40 cellular contexts compared by ENCODE assay signal in genomic region chr16:9144106-9144505, GRCh38.
"Had no signal": no experiment of that assay in that cellular context is flagged by ENCODE, and none has a peak within 500 bp of the region (broad histone marks: within the 10 kb centered on the region; RNA-seq: fewer than 3 reads in every experiment).

No MANE protein-coding gene starts in this region.

- DNase-seq: activated CD4-positive, alpha-beta memory T cell treated with anti-CD3 and anti-CD28 coated beads, Interleukin-2, amount 10 ng/mL, durations not matched to agents 7 days and 5 days; activated CD4-positive, alpha-beta T cell treated with anti-CD3 and anti-CD28 coated beads for 1 hour; activated CD4-positive, alpha-beta T cell treated with anti-CD3 and anti-CD28 coated beads for 36 hours; activated CD4-positive, alpha-beta T cell treated with anti-CD3 and anti-CD28 coated beads for 48 hours; activated CD4-positive, alpha-beta T cell treated with anti-CD3 and anti-CD28 coated beads, Interleukin-2, amount 10 ng/mL, durations not matched to agents 7 days and 5 days; activated CD4-positive, alpha-beta T cell treated with anti-CD3 and anti-CD28 coated beads, Interleukin-2, amount 50 U/mL, for 48 hours; activated CD4-positive, CD25-positive, alpha-beta regulatory T cell; activated CD8-positive, alpha-beta memory T cell treated with anti-CD3 and anti-CD28 coated beads for 24 hours; activated CD8-positive, alpha-beta memory T cell treated with anti-CD3 and anti-CD28 coated beads, Interleukin-2, amount 10 ng/mL, durations not matched to agents 7 days and 5 days; activated CD8-positive, alpha-beta memory T cell treated with anti-CD3 and anti-CD28 coated beads, Interleukin-2, amount 50 U/mL, for 48 hours; activated CD8-positive, alpha-beta T cell treated with anti-CD3 and anti-CD28 coated beads, Interleukin-2, amount 10 ng/mL, durations not matched to agents 7 days and 5 days; activated effector memory CD4-positive, alpha-beta T cell treated with anti-CD3 and anti-CD28 coated beads, Interleukin-2, amount 50 U/mL, for 16 hours; activated gamma-delta T cell treated with Interleukin-2 at 50 U/mL for 16 hours; activated naive CD4-positive, alpha-beta T cell; activated naive CD4-positive, alpha-beta T cell treated with anti-CD3 and anti-CD28 coated beads for 36 hours; activated naive CD4-positive, alpha-beta T cell treated with anti-CD3 and anti-CD28 coated beads, Interleukin-2, amount 50 U/mL, for 16 hours; activated naive CD8-positive, alpha-beta T cell treated with anti-CD3 and anti-CD28 coated beads for 36 hours; activated T-cell treated with anti-CD3 and anti-CD28 coated beads, Interleukin-2, amount 50 U/mL, for 24 hours; activated T-cell treated with anti-CD3 and anti-CD28 coated beads, Interleukin-2, amount 50 U/mL, for 48 hours; adrenal gland; amniotic stem cell; aorta; body of pancreas; caudate nucleus; cerebellar nuclear complex; T-helper 1 cell; T-helper 2 cell; T-helper 9 cell; WERI-Rb-1 had no signal

- H3K9me3 ChIP-seq: adrenal gland, body of pancreas had no signal

- H3K27me3 ChIP-seq: adrenal gland, body of pancreas, cardiac muscle cell had no signal

- H3K4me3 ChIP-seq: adrenal gland, body of pancreas, cardiac muscle cell had no signal

- ATAC-seq: activated CD4-positive, alpha-beta T cell treated with anti-CD3 and anti-CD28 coated beads for 36 hours; activated CD4-positive, CD25-positive, alpha-beta regulatory T cell treated with anti-CD3 and anti-CD28 coated beads, Interleukin-2, amount 50 U/mL, for 24 hours; activated CD8-positive, alpha-beta memory T cell treated with anti-CD3 and anti-CD28 coated beads, Interleukin-2, amount 10 ng/mL, durations not matched to agents 7 days and 5 days; activated CD8-positive, alpha-beta T cell treated with anti-CD3 and anti-CD28 coated beads, Interleukin-2, amount 10 ng/mL, durations not matched to agents 7 days and 5 days; activated naive CD4-positive, alpha-beta T cell treated with anti-CD3 and anti-CD28 coated beads, Interleukin-2, amount 50 U/mL, for 72 hours; body of pancreas; WTC11 had no signal

- H3K27ac ChIP-seq: adrenal gland, body of pancreas, cardiac muscle cell, WERI-Rb-1 had no signal

- H3K4me3 Mint-ChIP-seq: activated CD4-positive, alpha-beta memory T cell treated with anti-CD3 and anti-CD28 coated beads, Interleukin-2, amount 10 ng/mL, durations not matched to agents 7 days and 5 days; activated CD4-positive, alpha-beta T cell treated with anti-CD3 and anti-CD28 coated beads for 36 hours; activated CD4-positive, alpha-beta T cell treated with anti-CD3 and anti-CD28 coated beads, Interleukin-2, amount 10 ng/mL, durations not matched to agents 7 days and 5 days; activated CD8-positive, alpha-beta memory T cell treated with anti-CD3 and anti-CD28 coated beads, Interleukin-2, amount 10 ng/mL, durations not matched to agents 7 days and 5 days; activated CD8-positive, alpha-beta T cell treated with anti-CD3 and anti-CD28 coated beads, Interleukin-2, amount 10 ng/mL, durations not matched to agents 7 days and 5 days; activated naive CD4-positive, alpha-beta T cell treated with anti-CD3 and anti-CD28 coated beads for 36 hours; activated naive CD8-positive, alpha-beta T cell treated with anti-CD3 and anti-CD28 coated beads for 36 hours; activated T-cell treated with anti-CD3 and anti-CD28 coated beads, Interleukin-2, amount 50 U/mL, for 24 hours; central memory CD8-positive, alpha-beta T cell; T-helper 1 cell treated with Interleukin-12 subunit alpha and Interleukin-12 subunit beta and Interleukin-4 antibody, amounts not matched to agents 30 μg/mL and 1 μg/mL, for 36 hours; T-helper 2 cell treated with Interferon-gamma antibody and Interleukin-4, amounts not matched to agents 5 μg/mL and 100 μg/mL, for 36 hours; WTC11 had no signal

- FAIRE-seq: astrocyte, bronchial epithelial cell, TTC549 had no signal

- H3K27me3 Mint-ChIP-seq: activated CD4-positive, alpha-beta T cell treated with anti-CD3 and anti-CD28 coated beads for 36 hours; activated CD4-positive, alpha-beta T cell treated with anti-CD3 and anti-CD28 coated beads, Interleukin-2, amount 10 ng/mL, durations not matched to agents 7 days and 5 days; activated CD8-positive, alpha-beta memory T cell treated with anti-CD3 and anti-CD28 coated beads, Interleukin-2, amount 10 ng/mL, durations not matched to agents 7 days and 5 days; activated T-cell treated with anti-CD3 and anti-CD28 coated beads, Interleukin-2, amount 50 U/mL, for 24 hours; central memory CD8-positive, alpha-beta T cell had no signal

- H3K36me3 Mint-ChIP-seq: activated CD8-positive, alpha-beta memory T cell treated with anti-CD3 and anti-CD28 coated beads, Interleukin-2, amount 10 ng/mL, durations not matched to agents 7 days and 5 days; activated naive CD4-positive, alpha-beta T cell treated with anti-CD3 and anti-CD28 coated beads, Interleukin-2, amount 50 U/mL, for 72 hours; activated naive CD8-positive, alpha-beta T cell treated with anti-CD3 and anti-CD28 coated beads for 36 hours had no signal

- H3K27ac Mint-ChIP-seq: activated CD4-positive, alpha-beta memory T cell treated with anti-CD3 and anti-CD28 coated beads, Interleukin-2, amount 10 ng/mL, durations not matched to agents 7 days and 5 days; activated CD4-positive, alpha-beta T cell treated with anti-CD3 and anti-CD28 coated beads for 36 hours; activated CD4-positive, alpha-beta T cell treated with anti-CD3 and anti-CD28 coated beads, Interleukin-2, amount 10 ng/mL, durations not matched to agents 7 days and 5 days; activated CD8-positive, alpha-beta memory T cell treated with anti-CD3 and anti-CD28 coated beads, Interleukin-2, amount 10 ng/mL, durations not matched to agents 7 days and 5 days; activated CD8-positive, alpha-beta T cell treated with anti-CD3 and anti-CD28 coated beads, Interleukin-2, amount 10 ng/mL, durations not matched to agents 7 days and 5 days; activated naive CD4-positive, alpha-beta T cell treated with anti-CD3 and anti-CD28 coated beads for 36 hours; activated naive CD4-positive, alpha-beta T cell treated with anti-CD3 and anti-CD28 coated beads, Interleukin-2, amount 50 U/mL, for 72 hours; activated naive CD8-positive, alpha-beta T cell treated with anti-CD3 and anti-CD28 coated beads for 36 hours; activated T-cell treated with anti-CD3 and anti-CD28 coated beads, Interleukin-2, amount 50 U/mL, for 24 hours; activated T-helper 2 cell treated with anti-CD3 and anti-CD28 coated beads, Interferon-gamma antibody, Interleukin-2, Interleukin-4, amounts not matched to agents 10 μg/mL and 5 μg/mL and 100 μg/mL, durations not matched to agents 14 hours and 24 hours and 36 hours; T-helper 1 cell treated with Interleukin-12 subunit alpha and Interleukin-12 subunit beta and Interleukin-4 antibody, amounts not matched to agents 30 μg/mL and 1 μg/mL, for 36 hours; T-helper 2 cell treated with Interferon-gamma antibody and Interleukin-4, amounts not matched to agents 5 μg/mL and 100 μg/mL, for 36 hours; WTC11 had no signal

- H3K9me3 Mint-ChIP-seq: activated CD4-positive, alpha-beta memory T cell treated with anti-CD3 and anti-CD28 coated beads, Interleukin-2, amount 10 ng/mL, durations not matched to agents 7 days and 5 days; activated CD4-positive, alpha-beta T cell treated with anti-CD3 and anti-CD28 coated beads, Interleukin-2, amount 10 ng/mL, durations not matched to agents 7 days and 5 days; activated naive CD4-positive, alpha-beta T cell treated with anti-CD3 and anti-CD28 coated beads for 36 hours; activated naive CD4-positive, alpha-beta T cell treated with anti-CD3 and anti-CD28 coated beads, Interleukin-2, amount 50 U/mL, for 72 hours; activated naive CD8-positive, alpha-beta T cell treated with anti-CD3 and anti-CD28 coated beads for 36 hours; activated T-cell treated with anti-CD3 and anti-CD28 coated beads, Interleukin-2, amount 50 U/mL, for 24 hours; activated T-helper 2 cell treated with anti-CD3 and anti-CD28 coated beads, Interferon-gamma antibody, Interleukin-2, Interleukin-4, amounts not matched to agents 10 μg/mL and 5 μg/mL and 100 μg/mL, durations not matched to agents 14 hours and 24 hours and 36 hours; central memory CD8-positive, alpha-beta T cell; T-helper 1 cell treated with Interleukin-12 subunit alpha and Interleukin-12 subunit beta and Interleukin-4 antibody, amounts not matched to agents 30 μg/mL and 1 μg/mL, for 36 hours; T-helper 2 cell treated with Interferon-gamma antibody and Interleukin-4, amounts not matched to agents 5 μg/mL and 100 μg/mL, for 36 hours had no signal

- H3K36me3 ChIP-seq: adrenal gland, cardiac muscle cell, WERI-Rb-1 had no signal
